Comparison of ENCODE assay signal across 30 cellular contexts in genomic region chr7:148694631-148695030, GRCh38.
DNase-seq lines count a peak whose midpoint lies in the region; ATAC-seq, FAIRE-seq and TF ChIP-seq lines count a peak whose summit lies in the region.
"Had no signal": no experiment of that assay in that cellular context is flagged by ENCODE, and none has a peak within 500 bp of the region (broad histone marks: within the 10 kb centered on the region; RNA-seq: fewer than 3 reads in every experiment).

No MANE protein-coding gene starts in this region.

- POLR2A ChIA-PET in HEK293 (lab: Yijun Ruan, JAX) = no interaction called here

- no peak for DNase-seq in DMS 273 (lab: John Stamatoyannopoulos, UW; ENCODE audit: unreplicated experiment)
- DNase-seq: 8988T; ACHN; AML-193; BE2C; C1 segment of cervical spinal cord; Caco-2; Calu3; CD4-positive, alpha-beta memory T cell; CD4-positive, alpha-beta T cell; CD4-positive, CD25-positive, alpha-beta regulatory T cell; CD8-positive, alpha-beta memory T cell; CD8-positive, alpha-beta T cell; COR-L47; DMS 273 treated with DMSO at 0.1 percent for 48 hours; DMS153; DMS53; DMS79; DMS79 treated with DMSO at 0.1 percent for 48 hours; DND-41; EL had no signal

- no peak for ATAC-seq in GM21360 (IDR thresholded peaks at IDR 0.05; ENCODE audit: unreplicated experiment)
- ATAC-seq: A549; CD8-positive, alpha-beta T cell had no signal

- peak; percentile 43 for FAIRE-seq in A204.1 (lab: Jason Lieb, UNC)
- FAIRE-seq: A549, D721Med had no signal

- H3K27ac ChIP-seq in HEK293 (ENCODE audit: extremely low read depth, low read depth, low read length) = no peak overlapping the region
- H3K27ac ChIP-seq: 22Rv1; A549; BLaER1; BLaER1 treated with 17β-estradiol and CSF1 and Interleukin-3, amounts not matched to agents 10 nM and 100 nM; C4-2B had no signal

- no peaks in the 10 kb centered on the region for H3K4me1 ChIP-seq in HEK293 (ENCODE audit: control insufficient read depth, insufficient read depth, low read length)

- CTCF ChIA-PET in HEK293 (lab: Yijun Ruan, JAX) = interaction anchor here (0.5 to 0.7 kb wide), 3 partner anchors 8 to 117 kb away, joined by 3 to 4 read pairs (median 4); no protein-coding TSS in a partner anchor

- no peak for TF ChIP-seq CTCF in HEK293 (tag by site-specific recombination; IDR thresholded peaks at IDR 0.05)

- no peaks in the 10 kb centered on the region for H3K36me3 ChIP-seq in HEK293 (ENCODE audit: control insufficient read depth in 2 of 2, insufficient read depth in 1 of 2, low read length in 2 of 2)
- H3K36me3 ChIP-seq: BLaER1; BLaER1 treated with 17β-estradiol and CSF1 and Interleukin-3, amounts not matched to agents 10 nM and 100 nM had no signal

- H3K9me3 ChIP-seq in HEK293 (ENCODE audit: control insufficient read depth, insufficient read depth, low read depth, low read length) = no peaks in the 10 kb centered on the region
- H3K9me3 ChIP-seq: A549; BE2C; BLaER1; BLaER1 treated with 17β-estradiol and CSF1 and Interleukin-3, amounts not matched to agents 10 nM and 100 nM; Caco-2 had no signal

- H3K4me3 ChIP-seq in HEK293 (ENCODE audit: low read depth, low read length) = no peak overlapping the region
- H3K4me3 ChIP-seq: A549; BLaER1; BLaER1 treated with 17β-estradiol and CSF1 and Interleukin-3, amounts not matched to agents 10 nM and 100 nM had no signal

TF ChIP-seq in HEK293, 187 proteins besides CTCF, POLR2A, EP300 and RAD21:
- TF ChIP-seq ZNF664 (tag by site-specific recombination; IDR thresholded peaks at IDR 0.05) (peak; percentile 97), KLF7 (tag by site-specific recombination; IDR thresholded peaks at IDR 0.05; ENCODE audit: borderline replicate concordance) (no peak)
TF ChIP-seq in HEK293: peak in this region for 1.
